Comparison of ENCODE assay signal across 24 cellular contexts in genomic region chr7:156722427-156722826, GRCh38.
A peak's percentile ranks its signal among the peaks of the same experiment; 100 is the strongest.
DNase-seq lines count a peak whose midpoint lies in the region; ATAC-seq, FAIRE-seq and TF ChIP-seq lines count a peak whose summit lies in the region.
"Had no signal": no experiment of that assay in that cellular context is flagged by ENCODE, and none has a peak within 500 bp of the region (broad histone marks: within the 10 kb centered on the region; RNA-seq: fewer than 3 reads in every experiment).

No MANE protein-coding gene starts in this region.

- no peak overlapping the region for H3K4ac ChIP-seq in IMR-90 (ENCODE audit: low read depth, low read length)

- TF ChIP-seq RAD21 in IMR-90 (IDR thresholded peaks at IDR 0.05; ENCODE audit: low read length), result no peak

- in situ Hi-C loops in IMR-90 (cut with MboI; ENCODE audit: low sequenced_read_pairs), result no loop called here

- H4K91ac ChIP-seq in IMR-90 (ENCODE audit: insufficient read depth, low read depth, low read length), result no peak overlapping the region

- H3K27ac Mint-ChIP-seq in activated naive CD8-positive, alpha-beta T cell treated with anti-CD3 and anti-CD28 coated beads, Interleukin-2, amount 50 U/mL, for 24 hours, result no peak overlapping the region
- H3K27ac Mint-ChIP-seq: activated CD4-positive, alpha-beta memory T cell treated with anti-CD3 and anti-CD28 coated beads for 36 hours; activated naive CD8-positive, alpha-beta T cell treated with anti-CD3 and anti-CD28 coated beads, Interleukin-2, amount 10 ng/mL, durations not matched to agents 7 days and 5 days; brain; CD8-positive, alpha-beta memory T cell; endodermal cell; naive thymus-derived CD8-positive, alpha-beta T cell; type B pancreatic cell; WTC11 had no signal

- H2AFZ ChIP-seq in IMR-90 (replicated peaks; ENCODE audit: low read length, poor library complexity) (no peak overlapping the region), endothelial cell of umbilical vein (ENCODE audit: low read depth, low read length) (no peak overlapping the region)

- H3K27ac ChIP-seq in IMR-90 (ENCODE audit: insufficient read depth, low read length) (no peak overlapping the region), endothelial cell of umbilical vein (ENCODE audit: insufficient read depth, low read depth, low read length) (no peak overlapping the region), left ventricle myocardium inferior (replicated peaks) (no peak overlapping the region)
- H3K27ac ChIP-seq: pancreas, SK-N-MC had no signal

- DNase-seq in IMR-90 (peak; percentile 24), NCI-H748 (lab: John Stamatoyannopoulos, UW; ENCODE audit: unreplicated experiment) (peak; percentile 79), endothelial cell of umbilical vein (ENCODE audit: low read depth, low spot score) (peak; percentile 76), renal cortical epithelial cell (ENCODE audit: low read depth) (peak; percentile 23), left ventricle myocardium inferior (no peak)
- no peak for DNase-seq in activated naive CD8-positive, alpha-beta T cell treated with anti-CD3 and anti-CD28 coated beads, Interleukin-2, amount 50 U/mL, for 24 hours
- DNase-seq: activated CD4-positive, alpha-beta memory T cell treated with anti-CD3 and anti-CD28 coated beads for 36 hours; activated naive CD8-positive, alpha-beta T cell treated with anti-CD3 and anti-CD28 coated beads, Interleukin-2, amount 10 ng/mL, durations not matched to agents 7 days and 5 days; CD8-positive, alpha-beta memory T cell; endodermal cell; GOT3; head of caudate nucleus; left cardiac atrium; naive thymus-derived CD8-positive, alpha-beta T cell; NCI-H2227 treated with DMSO at 0.1 percent for 48 hours; pancreas had no signal

- no peaks in the 10 kb centered on the region for H3K79me1 ChIP-seq in IMR-90 (ENCODE audit: low read depth in 1 of 2, low read length in 2 of 2)

- no peak for TF ChIP-seq POLR2A in IMR-90 (IDR thresholded peaks at IDR 0.05; ENCODE audit: low read depth, low read length)
- TF ChIP-seq POLR2A in endothelial cell of umbilical vein (IDR thresholded peaks at IDR 0.05; ENCODE audit: low read depth, low read length), result no peak

- H3K56ac ChIP-seq in IMR-90 (ENCODE audit: extremely low read depth, insufficient read depth, low read length), result no peak overlapping the region

- no peak overlapping the region for H3K14ac ChIP-seq in IMR-90 (replicated peaks; ENCODE audit: low read depth, low read length)

- H3K36me3 ChIP-seq in IMR-90 (ENCODE audit: control insufficient read depth, insufficient read depth, low read length), result no peaks in the 10 kb centered on the region
- H3K36me3 ChIP-seq in endothelial cell of umbilical vein (ENCODE audit: control insufficient read depth in 2 of 2, extremely low read depth in 1 of 2, insufficient read depth in 2 of 2, low read length in 2 of 2), result no peaks in the 10 kb centered on the region
- peaks cover 22% of the 10 kb centered on the region for H3K36me3 ChIP-seq in left ventricle myocardium inferior

- no peaks in the 10 kb centered on the region for H3K9me3 ChIP-seq in IMR-90 (ENCODE audit: control insufficient read depth, insufficient read depth, low read length)
- H3K9me3 ChIP-seq in endothelial cell of umbilical vein (replicated peaks; ENCODE audit: control insufficient read depth, insufficient read depth, low read length), result no peaks in the 10 kb centered on the region
- H3K9me3 ChIP-seq in left ventricle myocardium inferior (replicated peaks), result no peaks in the 10 kb centered on the region
- H3K9me3 ChIP-seq: pancreas had no signal

- no peak overlapping the region for H2BK15ac ChIP-seq in IMR-90 (ENCODE audit: low read depth, low read length)

- no peaks in the 10 kb centered on the region for H3K9me1 ChIP-seq in IMR-90 (ENCODE audit: insufficient read depth, low read length)
- peaks cover 2% of the 10 kb centered on the region for H3K9me1 ChIP-seq in endothelial cell of umbilical vein (replicated peaks; ENCODE audit: control insufficient read depth, extremely low read depth, insufficient read depth, low read length)

- H3K4me3 Mint-ChIP-seq in activated naive CD8-positive, alpha-beta T cell treated with anti-CD3 and anti-CD28 coated beads, Interleukin-2, amount 50 U/mL, for 24 hours, result no peak overlapping the region
- H3K4me3 Mint-ChIP-seq: activated CD4-positive, alpha-beta memory T cell treated with anti-CD3 and anti-CD28 coated beads for 36 hours; activated naive CD8-positive, alpha-beta T cell treated with anti-CD3 and anti-CD28 coated beads, Interleukin-2, amount 10 ng/mL, durations not matched to agents 7 days and 5 days; brain; CD8-positive, alpha-beta memory T cell; endodermal cell; naive thymus-derived CD8-positive, alpha-beta T cell; type B pancreatic cell; WTC11 had no signal

- H3K4me3 ChIP-seq in IMR-90 (ENCODE audit: insufficient read depth, low read depth, low read length) (no peak overlapping the region), endothelial cell of umbilical vein (replicated peaks in 1 of 3; ENCODE audit: insufficient read depth in 1 of 3, low read depth in 1 of 3, low read length in 3 of 3) (no peak overlapping the region), left ventricle myocardium inferior (no peak overlapping the region)
- H3K4me3 ChIP-seq: pancreas, SK-N-MC had no signal

- peak; percentile 54; the same call in 1 of the 2 replicates for ATAC-seq in IMR-90 (ENCODE audit: low read depth)
- no peak for ATAC-seq in HG02870 (IDR thresholded peaks at IDR 0.05; ENCODE audit: unreplicated experiment)
- no peak for ATAC-seq in activated naive CD8-positive, alpha-beta T cell treated with anti-CD3 and anti-CD28 coated beads, Interleukin-2, amount 50 U/mL, for 24 hours
- no peak for ATAC-seq in GM19397 (IDR thresholded peaks at IDR 0.05; ENCODE audit: unreplicated experiment)
- ATAC-seq: left cardiac atrium; naive thymus-derived CD8-positive, alpha-beta T cell; pancreas; sciatic nerve; WTC11 had no signal

- H3K23ac ChIP-seq in IMR-90 (ENCODE audit: low read depth, low read length), result no peak overlapping the region

- no peak for TF ChIP-seq CTCF in IMR-90 (conservative IDR thresholded peaks at IDR 0.05; ENCODE audit: low read depth, low read length)
- no peak for TF ChIP-seq CTCF in endothelial cell of umbilical vein (IDR thresholded peaks at IDR 0.05; ENCODE audit: extremely low read depth in 1 of 2, insufficient read depth in 1 of 2, low read depth in 1 of 2, low read length in 2 of 2)
- TF ChIP-seq CTCF in left ventricle myocardium inferior (IDR thresholded peaks at IDR 0.05; ENCODE audit: borderline replicate concordance), result no peak

- no peak overlapping the region for H3K4me2 ChIP-seq in IMR-90 (ENCODE audit: low read depth, low read length)
- H3K4me2 ChIP-seq in endothelial cell of umbilical vein (ENCODE audit: insufficient read depth, low read length), result no peak overlapping the region

- H2BK20ac ChIP-seq in IMR-90 (ENCODE audit: low read depth, low read length), result no peak overlapping the region

- H2AK5ac ChIP-seq in IMR-90 (ENCODE audit: low read depth, low read length), result no peak overlapping the region

- H4K5ac ChIP-seq in IMR-90 (ENCODE audit: low read depth, low read length), result no peak overlapping the region

- no peak for FAIRE-seq in endothelial cell of umbilical vein (lab: Jason Lieb, UNC)
- FAIRE-seq: colon had no signal

- no peak overlapping the region for H2BK120ac ChIP-seq in IMR-90 (ENCODE audit: low read depth, low read length)

- POLR2A ChIA-PET in IMR-90 (lab: Charles Lee; ENCODE audit: unreplicated experiment) (no interaction called here), endothelial cell of umbilical vein (lab: Charles Lee) (no interaction called here)

- H3K9ac ChIP-seq in IMR-90 (ENCODE audit: low read depth, low read length) (no peak overlapping the region), endothelial cell of umbilical vein (replicated peaks; ENCODE audit: extremely low read depth, insufficient read depth, low read length) (no peak overlapping the region)

- dilution Hi-C loops in IMR-90 (cut with HindIII; ENCODE audit: low sequenced_read_pairs, unreplicated experiment), result no loop called here
- dilution Hi-C loops in endothelial cell of umbilical vein (cut with MboI; ENCODE audit: extremely low pct_ligation_motif_present, low sequenced_read_pairs), result no loop called here

- H4K20me1 ChIP-seq in IMR-90 (ENCODE audit: insufficient read depth, low read length), result no peaks in the 10 kb centered on the region
- H4K20me1 ChIP-seq in endothelial cell of umbilical vein (replicated peaks; ENCODE audit: control insufficient read depth, extremely low read depth, insufficient read depth, low read length), result no peaks in the 10 kb centered on the region

- CTCF ChIA-PET in IMR-90 (lab: Yijun Ruan, JAX), result no interaction called here
- CTCF ChIA-PET in endothelial cell of umbilical vein (lab: Charles Lee), result interaction anchor here (1.5 kb wide), 1 partner anchor 14 kb away, joined by 3 read pairs; no protein-coding TSS in a partner anchor

- no peaks in the 10 kb centered on the region for H3K27me3 Mint-ChIP-seq in activated naive CD8-positive, alpha-beta T cell treated with anti-CD3 and anti-CD28 coated beads, Interleukin-2, amount 50 U/mL, for 24 hours
- H3K27me3 Mint-ChIP-seq: activated CD4-positive, alpha-beta memory T cell treated with anti-CD3 and anti-CD28 coated beads for 36 hours; activated naive CD8-positive, alpha-beta T cell treated with anti-CD3 and anti-CD28 coated beads, Interleukin-2, amount 10 ng/mL, durations not matched to agents 7 days and 5 days; brain; CD8-positive, alpha-beta memory T cell; naive thymus-derived CD8-positive, alpha-beta T cell; type B pancreatic cell had no signal

- H2BK5ac ChIP-seq in IMR-90 (ENCODE audit: low read depth, low read length, poor library complexity, severe bottlenecking), result no peak overlapping the region

- H3K9me3 Mint-ChIP-seq in activated naive CD8-positive, alpha-beta T cell treated with anti-CD3 and anti-CD28 coated beads, Interleukin-2, amount 50 U/mL, for 24 hours, result no peaks in the 10 kb centered on the region
- H3K9me3 Mint-ChIP-seq: activated CD4-positive, alpha-beta memory T cell treated with anti-CD3 and anti-CD28 coated beads for 36 hours; activated naive CD8-positive, alpha-beta T cell treated with anti-CD3 and anti-CD28 coated beads, Interleukin-2, amount 10 ng/mL, durations not matched to agents 7 days and 5 days; brain; CD8-positive, alpha-beta memory T cell; type B pancreatic cell; WTC11 had no signal

- H4K8ac ChIP-seq in IMR-90 (ENCODE audit: low read depth in 2 of 2, low read length in 2 of 2), result no peak overlapping the region

- no peak overlapping the region for H2AK9ac ChIP-seq in IMR-90 (replicated peaks; ENCODE audit: low read depth, low read length, poor library complexity)

- H3K4me1 ChIP-seq in IMR-90 (ENCODE audit: control insufficient read depth, insufficient read depth, low read length) (no peaks in the 10 kb centered on the region; the same call in 1 of the 2 replicates), endothelial cell of umbilical vein (ENCODE audit: control insufficient read depth, extremely low read depth, insufficient read depth, low read length) (peaks cover 2% of the 10 kb centered on the region), left ventricle myocardium inferior (no peaks in the 10 kb centered on the region)
- H3K4me1 ChIP-seq: pancreas had no signal

- BruUV-seq in IMR-90 (replicated peaks; lab: Mats Ljungman, UMichigan) (no TSS peak), endothelial cell of umbilical vein (replicated peaks; lab: Mats Ljungman, UMichigan) (no TSS peak)

- no peak overlapping the region for H3K18ac ChIP-seq in IMR-90 (ENCODE audit: low read depth, low read length)

- WGBS in IMR-90 (ENCODE audit: extremely low coverage in 2 of 2, insufficient read length in 1 of 2), 2 experiments, result no CpG with 5 or more reads among the region's 2 CpGs

- H3K79me2 ChIP-seq in endothelial cell of umbilical vein (ENCODE audit: control insufficient read depth, insufficient read depth, low read length), result no peaks in the 10 kb centered on the region

- H3K4me1 Mint-ChIP-seq in activated naive CD8-positive, alpha-beta T cell treated with anti-CD3 and anti-CD28 coated beads, Interleukin-2, amount 50 U/mL, for 24 hours, result peaks cover 2% of the 10 kb centered on the region
- H3K4me1 Mint-ChIP-seq: CD8-positive, alpha-beta memory T cell had no signal

- intact Hi-C loops in IMR-90 (cut with micrococcal nuclease), result no loop called here
- intact Hi-C loops in endothelial cell of umbilical vein (cut with micrococcal nuclease), result no loop called here
- intact Hi-C loops in left ventricle myocardium inferior (cut with micrococcal nuclease), result no loop called here

- H3K27me3 ChIP-seq in IMR-90 (ENCODE audit: control insufficient read depth, insufficient read depth, low read length), result no peaks in the 10 kb centered on the region
- H3K27me3 ChIP-seq in endothelial cell of umbilical vein (ENCODE audit: control insufficient read depth in 2 of 2, insufficient read depth in 2 of 2, low read length in 2 of 2), result no peaks in the 10 kb centered on the region
- H3K27me3 ChIP-seq in left ventricle myocardium inferior (ENCODE audit: low read depth), result no peaks in the 10 kb centered on the region
- H3K27me3 ChIP-seq: pancreas had no signal

- peaks cover 29% of the 10 kb centered on the region for H3K36me3 Mint-ChIP-seq in activated naive CD8-positive, alpha-beta T cell treated with anti-CD3 and anti-CD28 coated beads, Interleukin-2, amount 50 U/mL, for 24 hours (ENCODE audit: low read depth)

Comparison
In these comparisons a context has a peak if more than half of its experiments do, and no peak if none do; other contexts are left out.
1. DNase-seq: peak in IMR-90 (single experiment), NCI-H748 (single experiment), endothelial cell of umbilical vein (single experiment) and renal cortical epithelial cell (single experiment); none in left ventricle myocardium inferior (single experiment) and activated naive CD8-positive, alpha-beta T cell treated with anti-CD3 and anti-CD28 coated beads, Interleukin-2, amount 50 U/mL, for 24 hours (single experiment).